ENCODE assay signal across 8 cellular contexts in the genomic region with DNA sequence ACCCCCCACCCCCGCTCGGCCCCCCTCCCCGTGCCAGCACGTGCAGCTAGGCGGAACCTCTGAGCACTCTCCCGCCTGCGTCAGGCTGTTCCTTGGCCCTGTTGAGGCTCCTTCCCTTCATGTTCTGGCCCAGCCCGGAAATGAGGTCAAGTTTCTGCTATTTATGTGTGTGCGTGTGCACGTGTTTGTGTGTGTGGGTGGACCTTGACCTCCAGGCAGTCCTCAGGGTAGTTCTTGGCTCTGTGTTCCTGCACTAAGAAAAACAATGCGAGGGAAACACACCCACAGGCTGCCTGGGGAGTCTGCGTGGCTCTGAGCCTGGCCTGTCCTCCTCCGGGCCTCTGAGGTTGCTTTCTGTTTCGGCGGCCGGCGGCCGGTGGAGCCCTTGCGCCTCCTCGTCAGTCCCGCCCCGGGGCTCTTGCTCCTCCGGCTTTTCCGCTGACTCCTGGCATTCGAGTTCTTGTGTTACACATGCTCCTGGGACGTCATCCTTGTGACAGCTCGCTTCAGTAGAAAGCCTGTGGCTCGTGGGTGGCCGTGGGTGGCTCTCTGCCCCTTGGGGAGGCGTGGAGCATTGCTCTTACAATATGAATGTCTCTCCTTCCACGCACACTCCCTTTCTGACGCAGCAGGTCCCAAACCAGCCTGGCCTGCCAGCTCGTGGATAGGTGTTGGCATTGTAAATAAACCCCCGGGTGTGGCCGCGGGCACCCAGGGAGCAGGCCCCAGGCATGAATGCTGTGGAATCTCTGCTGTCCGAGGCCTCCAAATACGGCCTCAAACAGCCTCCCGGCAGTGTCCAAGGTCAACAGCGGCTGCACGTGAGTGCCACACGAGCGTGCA. TPM values are rescaled to one million over a fixed set of nuclear protein-coding genes. Genes with fewer than 3 reads are reported as not detected.
DNase-seq lines count a peak whose midpoint lies in the region; ATAC-seq and TF ChIP-seq lines count a peak whose summit lies in the region.

No MANE protein-coding gene starts in this region.

- DNase-seq in SW 1271 (lab: John Stamatoyannopoulos, UW) = peak; percentile 84 to 94
- peak; percentile 88 to 96 for DNase-seq in ascending aorta (ENCODE audit: low spot score in 2 of 2)
- peak; percentile 94 to 97 (median 97) for DNase-seq in right cardiac atrium
- DNase-seq in putamen (ENCODE audit: low spot score) = peak; percentile 75

- ATAC-seq in GM18907 (IDR thresholded peaks at IDR 0.05; ENCODE audit: unreplicated experiment) (peak; percentile 45), HG03135 (IDR thresholded peaks at IDR 0.05; ENCODE audit: unreplicated experiment) (peak; percentile 47), right cardiac atrium (peak; percentile 94), GM21723 (IDR thresholded peaks at IDR 0.05; ENCODE audit: unreplicated experiment) (no peak)

- WGBS in right cardiac atrium = 27% methylated on average over 43 of the region's 43 CpGs

- H3K27ac ChIP-seq in ACC112 (ENCODE audit: low read depth, low read length) (peak overlapping the region; percentile 75), ascending aorta (peak overlapping the region; percentile 89 to 91), right cardiac atrium (ENCODE audit: low read length) (peak overlapping the region; percentile 91)

- H3K79me2 ChIP-seq in ACC112 (ENCODE audit: control insufficient read depth, insufficient read depth, low read length, unreplicated experiment) = no peaks in the 10 kb centered on the region

- H3K9me3 ChIP-seq in ascending aorta (no peaks in the 10 kb centered on the region), right cardiac atrium (ENCODE audit: control insufficient read depth, low read length) (no peaks in the 10 kb centered on the region)

- H3K4me1 ChIP-seq in ACC112 (ENCODE audit: control insufficient read depth, insufficient read depth, low read length, unreplicated experiment) (peaks cover 15% of the 10 kb centered on the region), ascending aorta (peaks cover 4 to 14% of the 10 kb centered on the region in 2 donors), right cardiac atrium (ENCODE audit: control insufficient read depth, insufficient read depth, low read length) (peaks cover 9% of the 10 kb centered on the region)

- H3K36me3 ChIP-seq in ACC112 (ENCODE audit: insufficient read depth, low read length) = no peaks in the 10 kb centered on the region
- no peaks in the 10 kb centered on the region for H3K36me3 ChIP-seq in ascending aorta

- intact Hi-C loops in ascending aorta (cut with DNase I) = loop anchor here (1.0 to 5.0 kb wide), 3 partner anchors 28 to 155 kb away; no protein-coding TSS in a partner anchor
- intact Hi-C loops in right cardiac atrium (cut with DNase I) = no loop called here

- H3K4me3 ChIP-seq in ACC112 (ENCODE audit: low read depth, low read length) (peak overlapping the region; percentile 56), ascending aorta (peak overlapping the region; percentile 25 to 45), right cardiac atrium (ENCODE audit: low read length) (no peak overlapping the region)

- no peak for TF ChIP-seq CTCF in ascending aorta (IDR thresholded peaks at IDR 0.05)

- H2AFZ ChIP-seq in ACC112 (ENCODE audit: low read length, unreplicated experiment) = peak overlapping the region; percentile 63

- H3K27me3 ChIP-seq in ACC112 (ENCODE audit: insufficient read depth, low read length) (no peaks in the 10 kb centered on the region), ascending aorta (no peaks in the 10 kb centered on the region), right cardiac atrium (ENCODE audit: control insufficient read depth, insufficient read depth) (no peaks in the 10 kb centered on the region)

RNA-seq across cellular contexts. Expression of a gene that starts 10.0 kb away (rescaled TPM):
- total RNA-seq in ascending aorta = 160 TPM
- total RNA-seq in right cardiac atrium = 1 to 10 TPM; 4.1 to 8.4 (median 5.3) TPM
- polyA plus RNA-seq in right cardiac atrium = 15.5 TPM

RNA-seq across cellular contexts. Expression of a gene that starts 56.4 kb away (rescaled TPM):
- not detected for total RNA-seq in ascending aorta
- total RNA-seq in right cardiac atrium = under 1 TPM in 1 of 4 donors, not detected in 3; 0.06 TPM
- not detected for polyA plus RNA-seq in right cardiac atrium

Comparison
In these comparisons a context has a peak if more than half of its experiments do, and no peak if none do; other contexts are left out.
1. RNA of a gene that starts 10.0 kb away (total RNA-seq): 160 TPM in ascending aorta (single experiment); 4.1 to 8.4 TPM in right cardiac atrium; every median in the first group is over 10 times any median in the second.
2. Peak in every context shown above with its lines, with median percentiles within 50 percentile points of each other: H3K27ac ChIP-seq and DNase-seq.